9 cellular contexts compared by ENCODE assay signal in the genomic region with DNA sequence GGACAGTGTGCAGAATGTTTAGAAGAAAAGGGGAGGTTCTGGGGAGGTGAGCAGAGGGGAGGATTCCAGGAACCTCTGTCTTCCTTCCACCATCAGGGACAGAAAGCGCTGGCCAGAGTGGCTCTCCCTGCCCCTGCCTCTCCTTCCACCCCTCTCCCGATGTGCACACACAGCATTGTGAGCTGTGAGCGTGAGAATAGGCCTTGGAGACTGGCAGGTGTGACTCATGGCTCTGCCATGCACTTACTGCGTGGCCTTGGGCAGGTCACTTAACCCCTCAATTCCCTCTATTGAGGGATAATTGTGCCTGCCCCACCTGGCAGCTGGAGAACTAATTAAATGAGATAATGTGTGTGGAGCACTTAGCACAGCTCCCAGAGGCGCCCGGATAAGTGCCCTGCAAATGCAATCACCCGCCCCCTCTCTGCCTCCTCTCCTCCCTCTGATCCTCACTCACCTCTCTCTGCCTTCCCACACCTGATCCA.
DNase-seq lines count a peak whose midpoint lies in the region; ATAC-seq, FAIRE-seq and TF ChIP-seq lines count a peak whose summit lies in the region.
"Had no signal": no experiment of that assay in that cellular context is flagged by ENCODE, and none has a peak within 500 bp of the region (broad histone marks: within the 10 kb centered on the region; RNA-seq: fewer than 3 reads in every experiment).

No MANE protein-coding gene starts in this region.

- peak; percentile 55 for FAIRE-seq in HepG2 (lab: Jason Lieb, UNC)

- CTCF ChIA-PET in mammary epithelial cell (lab: Charles Lee; ENCODE audit: low non-redundant PET): no interaction called here
- CTCF ChIA-PET in HepG2 (lab: Yijun Ruan, JAX; ENCODE audit: low intra/inter-chr PET ratio, low total read pairs): no interaction called here
- CTCF ChIA-PET in CD8-positive, alpha-beta T cell (lab: Charles Lee): interaction anchor here (5.8 kb wide), 1 partner anchor 12 kb away, joined by 32 read pairs; no protein-coding TSS in a partner anchor

- H3K36me3 ChIP-seq in mammary epithelial cell (ENCODE audit: insufficient read depth, low read length) (no peaks in the 10 kb centered on the region), HepG2 (replicated peaks in 1 of 2; ENCODE audit: control insufficient read depth in 1 of 2, insufficient read depth in 2 of 2, low read length in 2 of 2) (peaks cover 14 to 45% of the 10 kb centered on the region in 2 experiments)
- H3K36me3 ChIP-seq in CD8-positive, alpha-beta T cell (ENCODE audit: insufficient read depth, low read length): no peaks in the 10 kb centered on the region

- TF ChIP-seq EP300 in HepG2 (IDR thresholded peaks at IDR 0.05; ENCODE audit: low read depth in 2 of 2, low read length in 2 of 2): peak; percentile 28 to 78; a peak in 2 of 4 replicates
- peak; percentile 77 for TF ChIP-seq EP300 in HepG2 (CRISPR knock-in tag; IDR thresholded peaks at IDR 0.05; ENCODE audit: borderline replicate concordance)

- H2AFZ ChIP-seq in mammary epithelial cell (ENCODE audit: low read depth, low read length): no peak overlapping the region
- H2AFZ ChIP-seq in HepG2 (ENCODE audit: low read length): no peak overlapping the region

- peak overlapping the region; percentile 61 for H3K27ac Mint-ChIP-seq in stimulated activated naive CD8-positive, alpha-beta T cell treated with anti-CD3 and anti-CD28 coated beads, Interleukin-15, Interleukin-2, amounts not matched to agents 100 ng/mL and 50 ng/mL, for 24 hours
- H3K27ac Mint-ChIP-seq in stimulated activated naive CD8-positive, alpha-beta T cell treated with anti-CD3 and anti-CD28 coated beads, Interleukin-15, amount 100 ng/mL, for 72 hours: no peak overlapping the region
- H3K27ac Mint-ChIP-seq in CD8-positive, alpha-beta T cell: no peak overlapping the region

- no peaks in the 10 kb centered on the region for H3K9me3 Mint-ChIP-seq in stimulated activated naive CD8-positive, alpha-beta T cell treated with anti-CD3 and anti-CD28 coated beads, Interleukin-15, Interleukin-2, amounts not matched to agents 100 ng/mL and 50 ng/mL, for 24 hours
- H3K9me3 Mint-ChIP-seq in stimulated activated naive CD8-positive, alpha-beta T cell treated with anti-CD3 and anti-CD28 coated beads, Interleukin-15, amount 100 ng/mL, for 72 hours: no peaks in the 10 kb centered on the region
- H3K9me3 Mint-ChIP-seq in CD8-positive, alpha-beta T cell: no peaks in the 10 kb centered on the region

- H3K4me1 ChIP-seq in mammary epithelial cell (ENCODE audit: insufficient read depth, low read length): peaks cover 61% of the 10 kb centered on the region
- peaks cover 100% of the 10 kb centered on the region for H3K4me1 ChIP-seq in HepG2 (ENCODE audit: insufficient read depth, low read length)
- H3K4me1 ChIP-seq in CD8-positive, alpha-beta T cell (ENCODE audit: insufficient read depth, low read length): no peaks in the 10 kb centered on the region

- H3K4me3 Mint-ChIP-seq in stimulated activated naive CD8-positive, alpha-beta T cell treated with anti-CD3 and anti-CD28 coated beads, Interleukin-15, Interleukin-2, amounts not matched to agents 100 ng/mL and 50 ng/mL, for 24 hours: no peak overlapping the region
- H3K4me3 Mint-ChIP-seq in stimulated activated naive CD8-positive, alpha-beta T cell treated with anti-CD3 and anti-CD28 coated beads, Interleukin-15, amount 100 ng/mL, for 72 hours: no peak overlapping the region
- H3K4me3 Mint-ChIP-seq in CD8-positive, alpha-beta T cell: no peak overlapping the region

- H3K27me3 Mint-ChIP-seq in stimulated activated naive CD8-positive, alpha-beta T cell treated with anti-CD3 and anti-CD28 coated beads, Interleukin-15, Interleukin-2, amounts not matched to agents 100 ng/mL and 50 ng/mL, for 24 hours: no peaks in the 10 kb centered on the region
- no peaks in the 10 kb centered on the region for H3K27me3 Mint-ChIP-seq in stimulated activated naive CD8-positive, alpha-beta T cell treated with anti-CD3 and anti-CD28 coated beads, Interleukin-15, amount 100 ng/mL, for 72 hours
- no peaks in the 10 kb centered on the region for H3K27me3 Mint-ChIP-seq in CD8-positive, alpha-beta T cell (ENCODE audit: low read depth)

- dilution Hi-C loops in mammary epithelial cell (cut with HindIII; ENCODE audit: low sequenced_read_pairs): no loop called here

- in situ Hi-C loops in mammary epithelial cell (cut with MboI; ENCODE audit: low sequenced_read_pairs in 2 of 2): no loop called here
- in situ Hi-C loops in HepG2 (cut with HindIII; ENCODE audit: extremely low pct_ligation_motif_present, low pct_unique_long_range_greater_than_20kb): loop anchor here (25.0 kb wide), 1 partner anchor 97 kb away; no protein-coding TSS in a partner anchor

- H3K27me3 ChIP-seq in mammary epithelial cell (ENCODE audit: insufficient read depth, low read length) (no peaks in the 10 kb centered on the region), HepG2 (ENCODE audit: control insufficient read depth in 1 of 2, insufficient read depth in 2 of 2, low read length in 2 of 2) (no peaks in the 10 kb centered on the region)
- H3K27me3 ChIP-seq in CD8-positive, alpha-beta T cell (ENCODE audit: insufficient read depth, low read length): no peaks in the 10 kb centered on the region

- H3K79me2 ChIP-seq in mammary epithelial cell (ENCODE audit: insufficient read depth, low read length) (no peaks in the 10 kb centered on the region), HepG2 (ENCODE audit: insufficient read depth, low read length) (peaks cover 5% of the 10 kb centered on the region)

- peak overlapping the region; percentile 40 for H3K27ac ChIP-seq in mammary epithelial cell (ENCODE audit: insufficient read depth, low read depth, low read length)
- peak overlapping the region; percentile 93 for H3K27ac ChIP-seq in HepG2 (ENCODE audit: extremely low read length, insufficient read depth, low read length)
- H3K27ac ChIP-seq in CD8-positive, alpha-beta T cell (ENCODE audit: low read depth, low read length): no peak overlapping the region
- H3K27ac ChIP-seq: C4-2B had no signal

- ATAC-seq in stimulated activated naive CD8-positive, alpha-beta T cell treated with anti-CD3 and anti-CD28 coated beads, Interleukin-15, amount 100 ng/mL, for 72 hours: no peak
- peak; percentile 44 for ATAC-seq in HepG2
- no peak for ATAC-seq in GM18502 (IDR thresholded peaks at IDR 0.05; ENCODE audit: poor library complexity, unreplicated experiment)
- ATAC-seq in CD8-positive, alpha-beta T cell: no peak

- WGBS in mammary epithelial cell (ENCODE audit: low coverage, missing lambda C conversion rate): 14% methylated on average over 7 of the region's 7 CpGs
- WGBS in HepG2 (ENCODE audit: low lambda C conversion rate): 24% methylated on average over 7 of the region's 7 CpGs

- no peak for DNase-seq in stimulated activated naive CD8-positive, alpha-beta T cell treated with anti-CD3 and anti-CD28 coated beads, Interleukin-15, amount 100 ng/mL, for 72 hours
- DNase-seq in mammary epithelial cell: peak; percentile 81
- peak; percentile 77 for DNase-seq in HepG2 (ENCODE audit: low spot score)
- no peak for DNase-seq in NCI-H2171 treated with DMSO at 0.1 percent for 48 hours (lab: John Stamatoyannopoulos, UW)
- DNase-seq in CD8-positive, alpha-beta T cell: no peak
- DNase-seq in D341Med (ENCODE audit: low spot score): no peak

- H3K36me3 Mint-ChIP-seq in stimulated activated naive CD8-positive, alpha-beta T cell treated with anti-CD3 and anti-CD28 coated beads, Interleukin-15, Interleukin-2, amounts not matched to agents 100 ng/mL and 50 ng/mL, for 24 hours (ENCODE audit: low read depth): no peaks in the 10 kb centered on the region
- H3K36me3 Mint-ChIP-seq in CD8-positive, alpha-beta T cell: peaks cover 4% of the 10 kb centered on the region

- H3K9me3 ChIP-seq in mammary epithelial cell (replicated peaks; ENCODE audit: insufficient read depth, low read length) (no peaks in the 10 kb centered on the region), HepG2 (ENCODE audit: low read length) (no peaks in the 10 kb centered on the region)
- H3K9me3 ChIP-seq in CD8-positive, alpha-beta T cell (ENCODE audit: low read length): no peaks in the 10 kb centered on the region

- TF ChIP-seq RAD21 in HepG2 (CRISPR knock-in tag; IDR thresholded peaks at IDR 0.05): 0 out of 2 replicates have a peak, but pooled peaks have one; percentile 10

- no peaks in the 10 kb centered on the region for H3K4me1 Mint-ChIP-seq in stimulated activated naive CD8-positive, alpha-beta T cell treated with anti-CD3 and anti-CD28 coated beads, Interleukin-15, Interleukin-2, amounts not matched to agents 100 ng/mL and 50 ng/mL, for 24 hours (ENCODE audit: low read depth)
- no peaks in the 10 kb centered on the region for H3K4me1 Mint-ChIP-seq in stimulated activated naive CD8-positive, alpha-beta T cell treated with anti-CD3 and anti-CD28 coated beads, Interleukin-15, amount 100 ng/mL, for 72 hours
- H3K4me1 Mint-ChIP-seq in CD8-positive, alpha-beta T cell (ENCODE audit: low read depth): no peaks in the 10 kb centered on the region

- TF ChIP-seq CTCF in mammary epithelial cell (conservative IDR thresholded peaks at IDR 0.05 in 1 of 2, IDR thresholded peaks at IDR 0.05 in 1 of 2; ENCODE audit: extremely low read depth in 1 of 2, insufficient read depth in 1 of 2, low read depth in 1 of 2, low read length in 2 of 2): no peak
- TF ChIP-seq CTCF in HepG2 (CRISPR knock-in tag; IDR thresholded peaks at IDR 0.05): no peak
- TF ChIP-seq CTCF in CD8-positive, alpha-beta T cell (IDR thresholded peaks at IDR 0.05): no peak

- peak; percentile 34 to 52; a peak in 2 of 4 replicates for TF ChIP-seq POLR2A in HepG2 (IDR thresholded peaks at IDR 0.05; ENCODE audit: insufficient read depth in 1 of 2, low read depth in 2 of 2, low read length in 2 of 2)

- intact Hi-C loops in mammary epithelial cell (cut with micrococcal nuclease): loop anchor here (2.0 to 5.0 kb wide), 2 partner anchors 33 to 112 kb away; no protein-coding TSS in a partner anchor
- intact Hi-C loops in HepG2 (cut with micrococcal nuclease; ENCODE audit: unreplicated experiment): loop anchor here (2.0 kb wide), 2 partner anchors 57 to 113 kb away; no protein-coding TSS in a partner anchor
- intact Hi-C loops in CD8-positive, alpha-beta T cell (cut with DNase I, micrococcal nuclease): no loop called here

- POLR2A ChIA-PET in HepG2 (lab: Yijun Ruan, JAX): interaction anchor here (0.6 to 3.3 kb wide), 8 partner anchors 11 to 211 kb away, joined by 3 to 31 read pairs (median 4); no protein-coding TSS in a partner anchor
- POLR2A ChIA-PET in CD8-positive, alpha-beta T cell (lab: Charles Lee): no interaction called here

- H4K20me1 ChIP-seq in mammary epithelial cell (ENCODE audit: insufficient read depth, low read length): no peaks in the 10 kb centered on the region
- no peaks in the 10 kb centered on the region for H4K20me1 ChIP-seq in HepG2 (ENCODE audit: insufficient read depth, low read length)

- no peak overlapping the region for H3K9ac ChIP-seq in mammary epithelial cell (ENCODE audit: insufficient read depth, low read length)
- peak overlapping the region; percentile 68 for H3K9ac ChIP-seq in HepG2 (ENCODE audit: insufficient read depth, low read depth, low read length)

- no TSS peak for BruUV-seq in mammary epithelial cell (replicated peaks; lab: Mats Ljungman, UMichigan)
- no TSS peak for BruUV-seq in HepG2 (replicated peaks; lab: Mats Ljungman, UMichigan)

- no peak overlapping the region for H3K4me3 ChIP-seq in mammary epithelial cell (replicated peaks in 1 of 3; ENCODE audit: insufficient read depth in 1 of 3, low read depth in 2 of 3, low read length in 3 of 3)
- peak overlapping the region in 1 of 3 experiments; percentile 50; a peak in 2 of 6 replicates for H3K4me3 ChIP-seq in HepG2 (replicated peaks in 1 of 3; ENCODE audit: insufficient read depth in 1 of 3, low read depth in 2 of 3, low read length in 3 of 3)
- H3K4me3 ChIP-seq in CD8-positive, alpha-beta T cell (ENCODE audit: low read depth, low read length): no peak overlapping the region

- no peak overlapping the region for H3K4me2 ChIP-seq in mammary epithelial cell (ENCODE audit: insufficient read depth, low read depth, low read length)
- H3K4me2 ChIP-seq in HepG2 (ENCODE audit: low read depth, low read length): peak overlapping the region; percentile 67

Comparison
In these comparisons a context has a peak if more than half of its experiments do, and no peak if none do; other contexts are left out.
1. DNase-seq: peak in mammary epithelial cell (single experiment) and HepG2 (single experiment); none in stimulated activated naive CD8-positive, alpha-beta T cell treated with anti-CD3 and anti-CD28 coated beads, Interleukin-15, amount 100 ng/mL, for 72 hours (0 of 2), NCI-H2171 treated with DMSO at 0.1 percent for 48 hours (single experiment), CD8-positive, alpha-beta T cell (0 of 7) and D341Med (single experiment).
2. intact Hi-C loops: an anchor here in mammary epithelial cell (2.0 to 5.0 kb wide) and HepG2 (2.0 kb wide); none called in CD8-positive, alpha-beta T cell.